In the genomic region with DNA sequence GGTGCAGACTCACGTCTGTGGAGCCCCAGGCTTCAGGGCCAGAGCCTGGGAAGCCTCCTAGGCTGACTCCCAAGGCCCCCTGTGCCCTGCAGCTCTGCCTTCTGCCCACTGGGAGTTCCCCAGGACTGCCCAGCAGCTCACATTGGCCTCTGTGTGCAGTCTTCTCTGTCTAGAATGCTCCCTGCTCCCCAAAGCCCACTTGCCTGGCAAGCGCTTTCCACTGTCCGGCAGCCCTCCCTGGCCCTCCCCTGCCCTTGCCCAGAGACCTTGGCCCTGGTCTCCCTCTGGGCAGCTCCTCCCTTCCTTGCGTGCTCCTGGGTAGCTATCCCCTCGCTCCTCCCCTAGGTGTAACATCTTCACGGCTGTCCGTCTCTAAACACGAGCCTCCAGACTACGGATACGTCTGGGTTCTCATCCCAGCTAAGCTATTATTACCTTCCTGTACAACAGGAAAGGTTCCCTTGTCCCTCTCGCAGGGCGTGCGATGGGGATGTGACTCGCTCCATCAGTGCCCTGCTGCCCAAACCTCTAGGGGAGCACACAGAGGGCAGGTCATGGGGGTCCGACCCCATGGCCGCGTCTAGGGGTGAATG, we compare ENCODE assay signal across 22 cellular contexts.
DNase-seq lines count a peak whose midpoint lies in the region; ATAC-seq and TF ChIP-seq lines count a peak whose summit lies in the region.
"Had no signal": no experiment of that assay in that cellular context is flagged by ENCODE, and none has a peak within 500 bp of the region (broad histone marks: within the 10 kb centered on the region; RNA-seq: fewer than 3 reads in every experiment).

No MANE protein-coding gene starts in this region.

- peak overlapping the region; percentile 26 to 34 for H3K4me3 ChIP-seq in vagina
- H3K4me3 ChIP-seq: GM12878 had no signal

- intact Hi-C loops in natural killer cell (cut with micrococcal nuclease), result no loop called here
- intact Hi-C loops in vagina (cut with DNase I), result no loop called here

- ATAC-seq in natural killer cell treated with Interleukin-12 subunit alpha and Interleukin-12 subunit beta and Interleukin-15 and Interleukin-18, amount 100 ng/mL, for 72 hours, result no peak
- ATAC-seq in natural killer cell (no peak), esophagus mucosa (no peak), GM18870 (IDR thresholded peaks at IDR 0.05; ENCODE audit: unreplicated experiment) (no peak), T-helper 17 cell (no peak)
- ATAC-seq: GM12878, heart right ventricle had no signal

- H3K27me3 Mint-ChIP-seq in natural killer cell treated with Interleukin-12 subunit alpha and Interleukin-12 subunit beta and Interleukin-15 and Interleukin-18, amount 100 ng/mL, for 72 hours, result no peaks in the 10 kb centered on the region
- H3K27me3 Mint-ChIP-seq in natural killer cell (ENCODE audit: low read depth in 2 of 2) (no peaks in the 10 kb centered on the region), mesothelial cell of epicardium (ENCODE audit: low read depth) (peaks cover 2% of the 10 kb centered on the region), T-helper 17 cell (peaks cover 6% of the 10 kb centered on the region)

- TF ChIP-seq POLR2A in vagina (IDR thresholded peaks at IDR 0.05), result no peak

- no peaks in the 10 kb centered on the region for H3K36me3 ChIP-seq in vagina
- H3K36me3 ChIP-seq: heart right ventricle, spleen had no signal

- no peaks in the 10 kb centered on the region for H3K9me3 Mint-ChIP-seq in natural killer cell treated with Interleukin-12 subunit alpha and Interleukin-12 subunit beta and Interleukin-15 and Interleukin-18, amount 100 ng/mL, for 72 hours
- H3K9me3 Mint-ChIP-seq in natural killer cell (no peaks in the 10 kb centered on the region), mesothelial cell of epicardium (no peaks in the 10 kb centered on the region)
- H3K9me3 Mint-ChIP-seq: immature natural killer cell, naive B cell had no signal

- no peaks in the 10 kb centered on the region for H3K27me3 ChIP-seq in vagina

- H3K36me3 Mint-ChIP-seq in natural killer cell treated with Interleukin-12 subunit alpha and Interleukin-12 subunit beta and Interleukin-15 and Interleukin-18, amount 100 ng/mL, for 72 hours, result no peaks in the 10 kb centered on the region
- H3K36me3 Mint-ChIP-seq in natural killer cell (no peaks in the 10 kb centered on the region), mesothelial cell of epicardium (no peaks in the 10 kb centered on the region), T-helper 17 cell (ENCODE audit: low read depth) (no peaks in the 10 kb centered on the region)
- H3K36me3 Mint-ChIP-seq: immature natural killer cell, naive B cell had no signal

- H3K27ac ChIP-seq in vagina, result peak overlapping the region; percentile 30
- H3K27ac ChIP-seq: C4-2B, heart right ventricle, RWPE1, spleen had no signal

- H3K9me3 ChIP-seq in vagina, result no peaks in the 10 kb centered on the region
- H3K9me3 ChIP-seq in T-helper 17 cell (ENCODE audit: control insufficient read depth, low read length, poor library complexity, severe bottlenecking), result no peaks in the 10 kb centered on the region
- H3K9me3 ChIP-seq: heart right ventricle, spleen had no signal

- no peak overlapping the region for H3K27ac Mint-ChIP-seq in natural killer cell treated with Interleukin-12 subunit alpha and Interleukin-12 subunit beta and Interleukin-15 and Interleukin-18, amount 100 ng/mL, for 72 hours
- H3K27ac Mint-ChIP-seq in natural killer cell (no peak overlapping the region), mesothelial cell of epicardium (peak overlapping the region; percentile 35), T-helper 17 cell (no peak overlapping the region)
- H3K27ac Mint-ChIP-seq: naive B cell had no signal

- peak; percentile 56 for DNase-seq in natural killer cell treated with Interleukin-12 subunit alpha and Interleukin-12 subunit beta and Interleukin-15 and Interleukin-18, amount 100 ng/mL, for 72 hours (ENCODE audit: low spot score)
- DNase-seq in natural killer cell, result no peak
- peak; percentile 43 for DNase-seq in ecto neural progenitor cell (ENCODE audit: low spot score)
- DNase-seq in mesothelial cell of epicardium (ENCODE audit: low spot score in 2 of 2, unreplicated experiment in 2 of 2), result peak in 1 of 2 experiments; percentile 17
- peak; percentile 71 to 74 for DNase-seq in vagina (ENCODE audit: extremely low spot score in 2 of 2)
- no peak for DNase-seq in T-helper 17 cell
- DNase-seq: activated naive CD4-positive, alpha-beta T cell treated with Interleukin-2 at 50 U/mL for 16 hours; activated T-cell treated with anti-CD3 and anti-CD28 coated beads, Interleukin-2, amount 50 U/mL, for 1 hour; anterior cingulate cortex; cerebellar nuclear complex; heart right ventricle; immature natural killer cell; mammary epithelial cell; MV-4-11; naive B cell; NCI-H1930; spleen had no signal

- TF ChIP-seq CTCF in natural killer cell (IDR thresholded peaks at IDR 0.05), result no peak
- TF ChIP-seq CTCF in mesothelial cell of epicardium (IDR thresholded peaks at IDR 0.05; ENCODE audit: unreplicated experiment), result no peak
- peak in 1 of 3 experiments; percentile 5 for TF ChIP-seq CTCF in vagina (IDR thresholded peaks at IDR 0.05)

- H3K4me1 Mint-ChIP-seq in natural killer cell treated with Interleukin-12 subunit alpha and Interleukin-12 subunit beta and Interleukin-15 and Interleukin-18, amount 100 ng/mL, for 72 hours (ENCODE audit: low read depth in 2 of 2), result no peaks in the 10 kb centered on the region
- H3K4me1 Mint-ChIP-seq in natural killer cell (no peaks in the 10 kb centered on the region), mesothelial cell of epicardium (peaks cover 27% of the 10 kb centered on the region), T-helper 17 cell (peaks cover 5% of the 10 kb centered on the region)
- H3K4me1 Mint-ChIP-seq: immature natural killer cell had no signal

- peaks cover 6% of the 10 kb centered on the region for H3K4me1 ChIP-seq in vagina
- H3K4me1 ChIP-seq: heart right ventricle, spleen had no signal

- H3K4me3 Mint-ChIP-seq in natural killer cell treated with Interleukin-12 subunit alpha and Interleukin-12 subunit beta and Interleukin-15 and Interleukin-18, amount 100 ng/mL, for 72 hours, result no peak overlapping the region
- H3K4me3 Mint-ChIP-seq in natural killer cell, result no peak overlapping the region
- H3K4me3 Mint-ChIP-seq in mesothelial cell of epicardium, result no peak overlapping the region
- H3K4me3 Mint-ChIP-seq in T-helper 17 cell, result no peak overlapping the region
- H3K4me3 Mint-ChIP-seq: immature natural killer cell, naive B cell had no signal

Comparison
In these comparisons a context has a peak if more than half of its experiments do, and no peak if none do; other contexts are left out.
1. DNase-seq: peak in natural killer cell treated with Interleukin-12 subunit alpha and Interleukin-12 subunit beta and Interleukin-15 and Interleukin-18, amount 100 ng/mL, for 72 hours (single experiment), ecto neural progenitor cell (single experiment) and vagina (2 of 2); none in natural killer cell (single experiment) and T-helper 17 cell (0 of 3).